Comparison of ENCODE assay signal across 17 cellular contexts in the genomic region with DNA sequence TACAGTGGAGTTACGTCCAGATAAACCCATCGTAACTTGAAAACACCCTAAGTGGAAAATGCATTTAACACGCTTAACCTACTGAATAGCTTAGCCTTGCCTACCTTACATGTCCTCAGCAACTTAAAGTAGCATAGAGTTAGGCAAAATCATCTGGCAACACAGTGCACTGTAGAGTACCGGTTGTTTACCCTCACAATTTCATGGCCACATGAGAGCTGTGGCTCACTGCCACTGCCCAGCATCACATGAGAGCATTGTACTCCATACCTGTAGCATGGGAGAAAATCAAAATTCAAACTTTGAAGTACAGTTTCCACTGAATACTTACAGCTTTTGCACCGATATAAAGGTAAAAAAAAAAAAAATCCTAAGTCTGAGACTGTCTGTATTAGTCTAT. TPM values are rescaled to one million over a fixed set of nuclear protein-coding genes. Genes with fewer than 3 reads are reported as not detected.
DNase-seq lines count a peak whose midpoint lies in the region; ATAC-seq, FAIRE-seq and TF ChIP-seq lines count a peak whose summit lies in the region.
"Had no signal": no experiment of that assay in that cellular context is flagged by ENCODE, and none has a peak within 500 bp of the region (broad histone marks: within the 10 kb centered on the region; RNA-seq: fewer than 3 reads in every experiment).

No MANE protein-coding gene starts in this region.

- ATAC-seq in lower lobe of right lung (peak; percentile 71 to 86), HG02884 (IDR thresholded peaks at IDR 0.05; ENCODE audit: unreplicated experiment) (no peak), GM21367 (IDR thresholded peaks at IDR 0.05; ENCODE audit: unreplicated experiment) (no peak)
- no peak for ATAC-seq in natural killer cell treated with Interleukin-12 subunit alpha and Interleukin-12 subunit beta and Interleukin-15 and Interleukin-18, amount 100 ng/mL, for 72 hours

- no peaks in the 10 kb centered on the region for H3K9me3 ChIP-seq in lower lobe of right lung

- H3K4me3 ChIP-seq in lower lobe of right lung: no peak overlapping the region

- FAIRE-seq in GM12891 (lab: Jason Lieb, UNC): peak; percentile 64
- FAIRE-seq: A204.1, GM18507 had no signal

- H3K27ac ChIP-seq in VCaP (peak overlapping the region; percentile 69; the same call in 1 of the 2 replicates), lower lobe of right lung (no peak overlapping the region)

- H3K36me3 ChIP-seq in lower lobe of right lung: peaks cover 3% of the 10 kb centered on the region

- intact Hi-C loops in lower lobe of right lung (cut with DNase I): no loop called here

- H3K27ac Mint-ChIP-seq in nephron: peak overlapping the region in 2 of 3 experiments; percentile 50 to 62
- H3K27ac Mint-ChIP-seq in natural killer cell treated with Interleukin-12 subunit alpha and Interleukin-12 subunit beta and Interleukin-15 and Interleukin-18, amount 100 ng/mL, for 72 hours: no peak overlapping the region
- H3K27ac Mint-ChIP-seq: B cell; CD4-positive, alpha-beta T cell; HFFc6 had no signal

- H3K4me3 Mint-ChIP-seq in nephron: no peak overlapping the region
- H3K4me3 Mint-ChIP-seq in natural killer cell treated with Interleukin-12 subunit alpha and Interleukin-12 subunit beta and Interleukin-15 and Interleukin-18, amount 100 ng/mL, for 72 hours: no peak overlapping the region
- H3K4me3 Mint-ChIP-seq: B cell; CD4-positive, alpha-beta T cell; HFFc6 had no signal

- no peaks in the 10 kb centered on the region for H3K27me3 ChIP-seq in lower lobe of right lung (ENCODE audit: low read depth)

- TF ChIP-seq CTCF in VCaP (conservative IDR thresholded peaks at IDR 0.05): no peak
- TF ChIP-seq CTCF in lower lobe of right lung (IDR thresholded peaks at IDR 0.05): no peak
- TF ChIP-seq CTCF in nephron (IDR thresholded peaks at IDR 0.05; ENCODE audit: unreplicated experiment in 3 of 3): no peak

- no peaks in the 10 kb centered on the region for H3K9me3 Mint-ChIP-seq in nephron
- no peaks in the 10 kb centered on the region for H3K9me3 Mint-ChIP-seq in natural killer cell treated with Interleukin-12 subunit alpha and Interleukin-12 subunit beta and Interleukin-15 and Interleukin-18, amount 100 ng/mL, for 72 hours
- H3K9me3 Mint-ChIP-seq: CD4-positive, alpha-beta T cell had no signal

- TF ChIP-seq POLR2A in GM12891 (IDR thresholded peaks at IDR 0.05; ENCODE audit: low read depth, low read length): no peak

- peaks cover 17% of the 10 kb centered on the region for H3K4me1 ChIP-seq in lower lobe of right lung

- peaks cover 22% of the 10 kb centered on the region for H3K4me1 Mint-ChIP-seq in nephron
- H3K4me1 Mint-ChIP-seq in natural killer cell treated with Interleukin-12 subunit alpha and Interleukin-12 subunit beta and Interleukin-15 and Interleukin-18, amount 100 ng/mL, for 72 hours (ENCODE audit: low read depth in 2 of 2): no peaks in the 10 kb centered on the region
- H3K4me1 Mint-ChIP-seq: B cell had no signal

- DNase-seq in GM12891 (ENCODE audit: insufficient read length, low spot score): no peak
- peak; percentile 56 for DNase-seq in lower lobe of right lung
- no peak for DNase-seq in natural killer cell treated with Interleukin-12 subunit alpha and Interleukin-12 subunit beta and Interleukin-15 and Interleukin-18, amount 100 ng/mL, for 72 hours (ENCODE audit: low spot score)
- DNase-seq: C1 segment of cervical spinal cord; Calu3; CD4-positive, alpha-beta T cell; DMS 273 treated with DMSO at 0.1 percent for 48 hours; GOT3; HCEC 1CT; HFFc6 had no signal

- peaks cover 18% of the 10 kb centered on the region for H3K36me3 Mint-ChIP-seq in nephron (ENCODE audit: low read depth)
- no peaks in the 10 kb centered on the region for H3K36me3 Mint-ChIP-seq in natural killer cell treated with Interleukin-12 subunit alpha and Interleukin-12 subunit beta and Interleukin-15 and Interleukin-18, amount 100 ng/mL, for 72 hours

- no peaks in the 10 kb centered on the region for H3K27me3 Mint-ChIP-seq in nephron (ENCODE audit: low read depth)
- no peaks in the 10 kb centered on the region for H3K27me3 Mint-ChIP-seq in natural killer cell treated with Interleukin-12 subunit alpha and Interleukin-12 subunit beta and Interleukin-15 and Interleukin-18, amount 100 ng/mL, for 72 hours
- H3K27me3 Mint-ChIP-seq: B cell had no signal

TF ChIP-seq in GM12891, 5 proteins besides CTCF, POLR2A, EP300 and RAD21:
- TF ChIP-seq POLR2AphosphoS5 (IDR thresholded peaks at IDR 0.05; ENCODE audit: low read depth, low read length): no peak
- TF ChIP-seq TAF1 (IDR thresholded peaks at IDR 0.05; ENCODE audit: low read depth, low read length): no peak
- TF ChIP-seq PAX5 (IDR thresholded peaks at IDR 0.05; ENCODE audit: insufficient read depth, low read length, severe bottlenecking): no peak
- TF ChIP-seq SPI1 (IDR thresholded peaks at IDR 0.05; ENCODE audit: low read depth, low read length): no peak
- no peak for TF ChIP-seq POU2F2 (IDR thresholded peaks at IDR 0.05; ENCODE audit: low read depth, low read length)

RNA-seq across cellular contexts. Expression of a gene that starts 40.6 kb away (rescaled TPM):
- polyA plus RNA-seq in GM12891 (2012; ENCODE audit: low read depth, missing spikeins): 0.27 TPM
- total RNA-seq in lower lobe of right lung: 63.1 TPM
- total RNA-seq in natural killer cell treated with Interleukin-12 subunit alpha and Interleukin-12 subunit beta and Interleukin-15 and Interleukin-18, amount 100 ng/mL, for 72 hours: under 1 TPM; 0.64 to 0.95 TPM
- total RNA-seq: CD4-positive, alpha-beta T cell; HFFc6 had no signal

RNA-seq across cellular contexts. Expression of a gene that starts 51.6 kb away (rescaled TPM):
- polyA plus RNA-seq in GM12891 (2012; ENCODE audit: low read depth, missing spikeins): 0.46 TPM
- 18.1 TPM for total RNA-seq in lower lobe of right lung
- total RNA-seq in natural killer cell treated with Interleukin-12 subunit alpha and Interleukin-12 subunit beta and Interleukin-15 and Interleukin-18, amount 100 ng/mL, for 72 hours: 1 to 10 TPM in 1 of 2 donors, under 1 TPM in 1; 0.33 to 2.3 TPM
- total RNA-seq: CD4-positive, alpha-beta T cell had no signal

Comparison
In these comparisons a context has a peak if more than half of its experiments do, and no peak if none do; other contexts are left out.
1. ATAC-seq: peak in lower lobe of right lung (2 of 2); none in HG02884 (single experiment), natural killer cell treated with Interleukin-12 subunit alpha and Interleukin-12 subunit beta and Interleukin-15 and Interleukin-18, amount 100 ng/mL, for 72 hours (0 of 2) and GM21367 (single experiment).
2. H3K27ac Mint-ChIP-seq: peak in nephron (2 of 3); none in natural killer cell treated with Interleukin-12 subunit alpha and Interleukin-12 subunit beta and Interleukin-15 and Interleukin-18, amount 100 ng/mL, for 72 hours (0 of 2).
3. RNA of a gene that starts 40.6 kb away (total RNA-seq): 63.1 TPM in lower lobe of right lung (single experiment); 0.64 to 0.95 TPM in natural killer cell treated with Interleukin-12 subunit alpha and Interleukin-12 subunit beta and Interleukin-15 and Interleukin-18, amount 100 ng/mL, for 72 hours; every median in the first group is over 10 times any median in the second.